Comparison of ENCODE assay signal across 9 cellular contexts in genomic region chr2:160408575-160409291, GRCh38.
DNase-seq lines count a peak whose midpoint lies in the region; ATAC-seq and TF ChIP-seq lines count a peak whose summit lies in the region.
"Had no signal": no experiment of that assay in that cellular context is flagged by ENCODE, and none has a peak within 500 bp of the region (broad histone marks: within the 10 kb centered on the region; RNA-seq: fewer than 3 reads in every experiment).

No MANE protein-coding gene starts in this region.

- peaks cover 31% of the 10 kb centered on the region for H3K79me2 ChIP-seq in mesendoderm (ENCODE audit: control insufficient read depth, insufficient read depth, low read length)

- H3K18ac ChIP-seq in mesendoderm (ENCODE audit: low read length) = peak overlapping the region; percentile 99

- peaks cover 8% of the 10 kb centered on the region for H3K79me1 ChIP-seq in mesendoderm (ENCODE audit: low read length)

- H3K4me1 ChIP-seq in cardiac muscle cell (ENCODE audit: low read depth) (peaks cover 31% of the 10 kb centered on the region), mesendoderm (ENCODE audit: control insufficient read depth, low read depth, low read length) (peaks cover 6% of the 10 kb centered on the region), upper lobe of right lung (peaks cover 56% of the 10 kb centered on the region)

- H4K5ac ChIP-seq in mesendoderm (ENCODE audit: low read length) = no peak overlapping the region

- peak overlapping the region; percentile 78 for H3K56ac ChIP-seq in mesendoderm (ENCODE audit: low read length)

- no peak overlapping the region for H2BK5ac ChIP-seq in mesendoderm (ENCODE audit: low read length)

- DNase-seq in cardiac muscle cell (ENCODE audit: low read depth in 1 of 2, low spot score in 1 of 2) = no peak
- no peak for DNase-seq in cardiac septum (ENCODE audit: low spot score)
- DNase-seq in choroid plexus epithelial cell (ENCODE audit: low read depth) = no peak
- DNase-seq in mesendoderm = peak; percentile 73
- no peak for DNase-seq in upper lobe of right lung
- DNase-seq in pons (ENCODE audit: low spot score) = no peak
- DNase-seq: activated CD4-positive, alpha-beta T cell treated with anti-CD3 and anti-CD28 coated beads, Interleukin-2, amount 50 U/mL, for 1 hour had no signal

- H3K4me2 ChIP-seq in mesendoderm (ENCODE audit: low read length) = peak overlapping the region; percentile 41

- H3K9ac ChIP-seq in mesendoderm (ENCODE audit: low read length) = peak overlapping the region; percentile 60

- H3K9me3 ChIP-seq in cardiac muscle cell (ENCODE audit: low read depth) (no peaks in the 10 kb centered on the region), upper lobe of right lung (no peaks in the 10 kb centered on the region)

- peak overlapping the region; percentile 23 for H3K4me3 ChIP-seq in cardiac muscle cell
- peak overlapping the region; percentile 5 for H3K4me3 ChIP-seq in choroid plexus epithelial cell (ENCODE audit: low read depth, low read length)
- peak overlapping the region; percentile 27 for H3K4me3 ChIP-seq in mesendoderm (ENCODE audit: low read length)
- peak overlapping the region; percentile 79 for H3K4me3 ChIP-seq in upper lobe of right lung

- TF ChIP-seq CTCF in cardiac muscle cell (IDR thresholded peaks at IDR 0.05; ENCODE audit: low read depth, low read length) (peak; percentile 10), choroid plexus epithelial cell (conservative IDR thresholded peaks at IDR 0.05; ENCODE audit: low read depth, low read length) (peak; percentile 10), upper lobe of right lung (IDR thresholded peaks at IDR 0.05) (no peak)

- intact Hi-C loops in cardiac septum (cut with DNase I) (loop anchor here (5.0 to 10.0 kb wide), 6 partner anchors 36 to 556 kb away; partner anchors contain the start of gene RBMS1), upper lobe of right lung (cut with DNase I) (no loop called here)

- H2BK120ac ChIP-seq in mesendoderm (ENCODE audit: low read depth, low read length) = no peak overlapping the region

- H3K4ac ChIP-seq in mesendoderm (ENCODE audit: low read depth, low read length) = no peak overlapping the region

- H3K23ac ChIP-seq in mesendoderm (ENCODE audit: low read length) = peak overlapping the region; percentile 35

- H3K36me3 ChIP-seq in cardiac muscle cell (no peaks in the 10 kb centered on the region), mesendoderm (ENCODE audit: control insufficient read depth, insufficient read depth, low read length) (no peaks in the 10 kb centered on the region), upper lobe of right lung (no peaks in the 10 kb centered on the region)

- H2AK5ac ChIP-seq in mesendoderm (ENCODE audit: low read length) = no peak overlapping the region

- WGBS in mesendoderm (ENCODE audit: extremely low coverage, insufficient coverage, low lambda C conversion rate) = 100% methylated on average over 1 of the region's 16 CpGs

- ATAC-seq in upper lobe of right lung = no peak
- ATAC-seq in GM19324 (IDR thresholded peaks at IDR 0.05; ENCODE audit: low FRiP score, unreplicated experiment) = no peak
- ATAC-seq in HG02798 (IDR thresholded peaks at IDR 0.05; ENCODE audit: poor library complexity, unreplicated experiment) = no peak

- H2BK15ac ChIP-seq in mesendoderm (replicated peaks; ENCODE audit: low read depth) = no peak overlapping the region

- H3K27ac ChIP-seq in cardiac muscle cell (no peak overlapping the region), mesendoderm (ENCODE audit: low read depth, low read length) (peak overlapping the region; percentile 69), upper lobe of right lung (peak overlapping the region; percentile 43)

- H3K27me3 ChIP-seq in cardiac muscle cell (no peaks in the 10 kb centered on the region), mesendoderm (ENCODE audit: insufficient read depth, low read length, poor library complexity) (peaks cover 3% of the 10 kb centered on the region), upper lobe of right lung (no peaks in the 10 kb centered on the region)

- H4K8ac ChIP-seq in mesendoderm (ENCODE audit: low read depth, low read length) = peak overlapping the region; percentile 15

Comparison
In these comparisons a context has a peak if more than half of its experiments do, and no peak if none do; other contexts are left out.
1. H3K4me3 ChIP-seq: peak in every context shown above with its lines; median percentile 79 in upper lobe of right lung; 27 in mesendoderm; 23 in cardiac muscle cell; 5 in choroid plexus epithelial cell.